In genomic region chr5:96070625-96071246, GRCh38 we compare ENCODE assay signal across 22 cellular contexts.
DNase-seq lines count a peak whose midpoint lies in the region; ATAC-seq and TF ChIP-seq lines count a peak whose summit lies in the region.
"Had no signal": no experiment of that assay in that cellular context is flagged by ENCODE, and none has a peak within 500 bp of the region (broad histone marks: within the 10 kb centered on the region; RNA-seq: fewer than 3 reads in every experiment).

No MANE protein-coding gene starts in this region.

- H3K27me3 Mint-ChIP-seq in activated CD4-positive, alpha-beta T cell treated with anti-CD3 and anti-CD28 coated beads for 36 hours, result no peaks in the 10 kb centered on the region
- H3K27me3 Mint-ChIP-seq: activated naive CD4-positive, alpha-beta T cell treated with anti-CD3 and anti-CD28 coated beads, Interleukin-2, amount 10 ng/mL, durations not matched to agents 7 days and 5 days; CD4-positive, alpha-beta T cell; progenitor cell of endocrine pancreas had no signal

- peaks cover 37% of the 10 kb centered on the region for H3K4me1 Mint-ChIP-seq in activated CD4-positive, alpha-beta T cell treated with anti-CD3 and anti-CD28 coated beads for 36 hours
- H3K4me1 Mint-ChIP-seq: activated naive CD4-positive, alpha-beta T cell treated with anti-CD3 and anti-CD28 coated beads, Interleukin-2, amount 10 ng/mL, durations not matched to agents 7 days and 5 days had no signal

- no peaks in the 10 kb centered on the region for H3K9me3 Mint-ChIP-seq in activated CD4-positive, alpha-beta T cell treated with anti-CD3 and anti-CD28 coated beads for 36 hours (ENCODE audit: low read depth)
- H3K9me3 Mint-ChIP-seq: activated naive CD4-positive, alpha-beta T cell treated with anti-CD3 and anti-CD28 coated beads, Interleukin-2, amount 10 ng/mL, durations not matched to agents 7 days and 5 days; CD4-positive, alpha-beta T cell; endodermal cell; GM23338; nephron had no signal

- intact Hi-C loops in activated CD4-positive, alpha-beta T cell treated with anti-CD3 and anti-CD28 coated beads for 36 hours (cut with DNase I, micrococcal nuclease), result loop anchor here in 1 of 2 experiments (5.0 kb wide), 1 partner anchor 198 kb away; no protein-coding TSS in a partner anchor

- no peak for ATAC-seq in activated CD4-positive, alpha-beta T cell treated with anti-CD3 and anti-CD28 coated beads for 36 hours
- ATAC-seq in stimulated activated naive CD8-positive, alpha-beta T cell treated with anti-CD3 and anti-CD28 coated beads, Interleukin-15, Interleukin-2, amounts not matched to agents 100 U/mL and 50 U/mL, for 24 hours, result peak; percentile 53
- ATAC-seq in HG03139 (IDR thresholded peaks at IDR 0.05; ENCODE audit: unreplicated experiment), result no peak
- ATAC-seq: GM23338 had no signal

- POLR2A ChIA-PET in activated CD4-positive, alpha-beta T cell treated with anti-CD3 and anti-CD28 coated beads for 36 hours (lab: Charles Lee), result no interaction called here
- POLR2A ChIA-PET in HEK293T (lab: Yijun Ruan, JAX), result no interaction called here

- H3K27ac Mint-ChIP-seq in activated CD4-positive, alpha-beta T cell treated with anti-CD3 and anti-CD28 coated beads for 36 hours, result peak overlapping the region; percentile 2
- H3K27ac Mint-ChIP-seq: activated naive CD4-positive, alpha-beta T cell treated with anti-CD3 and anti-CD28 coated beads, Interleukin-2, amount 10 ng/mL, durations not matched to agents 7 days and 5 days; CD4-positive, alpha-beta T cell; endodermal cell; GM23338; nephron; progenitor cell of endocrine pancreas had no signal

- CTCF ChIA-PET in activated CD4-positive, alpha-beta T cell treated with anti-CD3 and anti-CD28 coated beads for 36 hours (lab: Charles Lee), result interaction anchor here (0.6 kb wide), 1 partner anchor 8 kb away, joined by 3 read pairs; no protein-coding TSS in a partner anchor
- CTCF ChIA-PET in HEK293T (lab: Yijun Ruan, JAX), result no interaction called here

- no peak overlapping the region for H3K4me3 Mint-ChIP-seq in activated CD4-positive, alpha-beta T cell treated with anti-CD3 and anti-CD28 coated beads for 36 hours
- H3K4me3 Mint-ChIP-seq: activated naive CD4-positive, alpha-beta T cell treated with anti-CD3 and anti-CD28 coated beads, Interleukin-2, amount 10 ng/mL, durations not matched to agents 7 days and 5 days; CD4-positive, alpha-beta T cell; endodermal cell; GM23338; nephron had no signal

- DNase-seq in activated CD4-positive, alpha-beta T cell treated with anti-CD3 and anti-CD28 coated beads for 36 hours, result no peak
- DNase-seq in activated CD4-positive, alpha-beta T cell treated with anti-CD3 and anti-CD28 coated beads for 1 hour, result no peak
- peak; percentile 60 to 81 for DNase-seq in NOMO-1 (lab: John Stamatoyannopoulos, UW; ENCODE audit: unreplicated experiment in 2 of 2)
- peak; percentile 56 for DNase-seq in amniotic epithelial cell (ENCODE audit: low read depth)
- no peak for DNase-seq in stimulated activated naive CD8-positive, alpha-beta T cell treated with anti-CD3 and anti-CD28 coated beads, Interleukin-15, Interleukin-2, amounts not matched to agents 100 U/mL and 50 U/mL, for 24 hours
- DNase-seq in HEK293T (ENCODE audit: extremely low spot score), result no peak
- DNase-seq in DMS 273 treated with DMSO at 0.1 percent for 48 hours (lab: John Stamatoyannopoulos, UW), result no peak
- DNase-seq: activated naive CD4-positive, alpha-beta T cell treated with anti-CD3 and anti-CD28 coated beads, Interleukin-2, amount 10 ng/mL, durations not matched to agents 7 days and 5 days; CD4-positive, alpha-beta T cell; DMS79 treated with DMSO at 0.1 percent for 48 hours; endodermal cell; kidney glomerular epithelial cell; mesendoderm; NCI-H1048; NCI-H2107; NCI-H69; SK-N-SH; stimulated activated CD4-positive, alpha-beta T cell treated with anti-CD3 and anti-CD28 coated beads, Interleukin-4, amount 100 ng/mL, for 1 hour had no signal

- H3K36me3 Mint-ChIP-seq in activated CD4-positive, alpha-beta T cell treated with anti-CD3 and anti-CD28 coated beads for 36 hours (ENCODE audit: low read depth), result no peaks in the 10 kb centered on the region
- H3K36me3 Mint-ChIP-seq: activated naive CD4-positive, alpha-beta T cell treated with anti-CD3 and anti-CD28 coated beads, Interleukin-2, amount 10 ng/mL, durations not matched to agents 7 days and 5 days had no signal

TF ChIP-seq in HEK293T, 16 proteins besides CTCF, POLR2A, EP300 and RAD21:
- no peak for TF ChIP-seq ZNF384 (IDR thresholded peaks at IDR 0.05)
- TF ChIP-seq ARNT (IDR thresholded peaks at IDR 0.05), result no peak
- no peak for TF ChIP-seq ELF4 (IDR thresholded peaks at IDR 0.05)
- no peak for TF ChIP-seq CTBP1 (IDR thresholded peaks at IDR 0.05; ENCODE audit: borderline replicate concordance)
- TF ChIP-seq FOXA1 (IDR thresholded peaks at IDR 0.05), result no peak
- no peak for TF ChIP-seq SP1 (IDR thresholded peaks at IDR 0.05)
- TF ChIP-seq FOXM1 (IDR thresholded peaks at IDR 0.05; ENCODE audit: borderline replicate concordance), result no peak
- TF ChIP-seq TARDBP (IDR thresholded peaks at IDR 0.05), result no peak
- TF ChIP-seq HDGF (IDR thresholded peaks at IDR 0.05; ENCODE audit: borderline replicate concordance), result no peak
- TF ChIP-seq NFRKB (IDR thresholded peaks at IDR 0.05), result no peak
- TF ChIP-seq SUZ12 (IDR thresholded peaks at IDR 0.05), result no peak
- no peak for TF ChIP-seq BHLHE40 (IDR thresholded peaks at IDR 0.05; ENCODE audit: borderline replicate concordance)
- no peak for TF ChIP-seq LEF1 (IDR thresholded peaks at IDR 0.05; ENCODE audit: borderline replicate concordance)
- TF ChIP-seq PKNOX1 (IDR thresholded peaks at IDR 0.05), result no peak
- no peak for TF ChIP-seq L3MBTL2 (conservative IDR thresholded peaks at IDR 0.05)
- no peak for TF ChIP-seq FOXK2 (IDR thresholded peaks at IDR 0.05)

Comparison
In these comparisons a context has a peak if more than half of its experiments do, and no peak if none do; other contexts are left out.
1. DNase-seq: peak in NOMO-1 (2 of 2) and amniotic epithelial cell (single experiment); none in activated CD4-positive, alpha-beta T cell treated with anti-CD3 and anti-CD28 coated beads for 36 hours (single experiment), activated CD4-positive, alpha-beta T cell treated with anti-CD3 and anti-CD28 coated beads for 1 hour (single experiment), stimulated activated naive CD8-positive, alpha-beta T cell treated with anti-CD3 and anti-CD28 coated beads, Interleukin-15, Interleukin-2, amounts not matched to agents 100 U/mL and 50 U/mL, for 24 hours (single experiment), HEK293T (single experiment) and DMS 273 treated with DMSO at 0.1 percent for 48 hours (single experiment).